12 cellular contexts compared by ENCODE assay signal in genomic region chr21:35046223-35046690, GRCh38. TPM values are rescaled to one million over a fixed set of nuclear protein-coding genes. Genes with fewer than 3 reads are reported as not detected.
DNase-seq lines count a peak whose midpoint lies in the region; ATAC-seq, FAIRE-seq and TF ChIP-seq lines count a peak whose summit lies in the region.
"Had no signal": no experiment of that assay in that cellular context is flagged by ENCODE, and none has a peak within 500 bp of the region (broad histone marks: within the 10 kb centered on the region; RNA-seq: fewer than 3 reads in every experiment).

No MANE protein-coding gene starts in this region.

- H3K4me1 ChIP-seq in SK-N-SH (ENCODE audit: control insufficient read depth in 1 of 2, insufficient read depth in 2 of 2, low read depth in 1 of 2, low read length in 1 of 2) (peaks cover 25 to 31% of the 10 kb centered on the region in 2 experiments), OCI-LY7 (ENCODE audit: insufficient read depth, low read length, poor library complexity, severe bottlenecking) (peaks cover 77% of the 10 kb centered on the region), skeletal muscle satellite cell (ENCODE audit: control insufficient read depth, insufficient read depth, low read length) (peaks cover 48% of the 10 kb centered on the region)

- H3K9me3 Mint-ChIP-seq in central memory CD8-positive, alpha-beta T cell = no peaks in the 10 kb centered on the region

- H4K20me1 ChIP-seq in SK-N-SH (ENCODE audit: insufficient read depth) (no peaks in the 10 kb centered on the region), OCI-LY7 (ENCODE audit: insufficient read depth, low read length) (0 out of 2 replicates have a peak, but pooled peaks cover 16% of the 10 kb centered on the region)

- H3F3A ChIP-seq in SK-N-SH (replicated peaks; ENCODE audit: insufficient read depth) = peaks cover 36% of the 10 kb centered on the region

- TF ChIP-seq EP300 in SK-N-SH (IDR thresholded peaks at IDR 0.05; ENCODE audit: borderline replicate concordance in 1 of 2, low read depth in 1 of 2, low read length in 1 of 2) = no peak

- H3K79me2 ChIP-seq in SK-N-SH (ENCODE audit: insufficient read depth) (peaks cover 29% of the 10 kb centered on the region; the same call in 1 of the 2 replicates), OCI-LY7 (ENCODE audit: insufficient read depth, low read depth, low read length) (peaks cover 85% of the 10 kb centered on the region)

- no peaks in the 10 kb centered on the region for H3K27me3 Mint-ChIP-seq in central memory CD8-positive, alpha-beta T cell
- H3K27me3 Mint-ChIP-seq: brain had no signal

- H3K4me3 Mint-ChIP-seq in central memory CD8-positive, alpha-beta T cell = peak overlapping the region; percentile 89

- POLR2A ChIA-PET in SK-N-SH (lab: Yijun Ruan, JAX) = no interaction called here
- POLR2A ChIA-PET in OCI-LY7 (lab: Charles Lee) = interaction anchor here (1.0 to 1.2 kb wide), 2 partner anchors 10 to 15 kb away, joined by 3 to 4 read pairs; no protein-coding TSS in a partner anchor

- H3K9me2 ChIP-seq in SK-N-SH (no peaks in the 10 kb centered on the region), OCI-LY7 (ENCODE audit: insufficient read depth, low read length) (no peaks in the 10 kb centered on the region)

- H2AFZ ChIP-seq in SK-N-SH (ENCODE audit: low read depth) (no peak overlapping the region; the same call in 1 of the 2 replicates), OCI-LY7 (ENCODE audit: low read length) (no peak overlapping the region)

- H3K27ac ChIP-seq in SK-N-SH (ENCODE audit: low read depth in 2 of 2, low read length in 1 of 2) = peak overlapping the region; percentile 76 to 89; a peak in 3 of 4 replicates
- peak overlapping the region; percentile 87 for H3K27ac ChIP-seq in OCI-LY7 (ENCODE audit: low read depth, low read length, poor library complexity, severe bottlenecking)

- H3K9ac ChIP-seq in SK-N-SH = peak overlapping the region; percentile 59; the same call in 1 of the 2 replicates
- H3K9ac ChIP-seq in skeletal muscle satellite cell (ENCODE audit: low read depth, low read length) = peak overlapping the region; percentile 90

- no peaks in the 10 kb centered on the region for H3K27me3 ChIP-seq in SK-N-SH (ENCODE audit: insufficient read depth)
- H3K27me3 ChIP-seq in skeletal muscle satellite cell (ENCODE audit: control insufficient read depth, insufficient read depth, low read length) = no peaks in the 10 kb centered on the region

- peak overlapping the region; percentile 98 for H3K27ac Mint-ChIP-seq in central memory CD8-positive, alpha-beta T cell (ENCODE audit: low read depth)

- peak overlapping the region; percentile 79 for H3K4me2 ChIP-seq in SK-N-SH
- peak overlapping the region; percentile 99 for H3K4me2 ChIP-seq in OCI-LY7 (ENCODE audit: low read length)
- H3K4me2 ChIP-seq in skeletal muscle satellite cell (ENCODE audit: low read length) = peak overlapping the region; percentile 85

- no peak for ATAC-seq in SK-N-SH treated with all-trans-retinoic acid at 6 μM for 48 hours
- no peak for ATAC-seq in central memory CD8-positive, alpha-beta T cell (replicated peaks; ENCODE audit: extremely low read depth, poor library complexity, severe bottlenecking)
- ATAC-seq: heart right ventricle had no signal

- H3K36me3 ChIP-seq in SK-N-SH (replicated peaks in 1 of 2; ENCODE audit: control insufficient read depth in 1 of 2, insufficient read depth in 2 of 2, low read length in 1 of 2) (no peaks in the 10 kb centered on the region), OCI-LY7 (ENCODE audit: insufficient read depth, low read length) (peaks cover 48% of the 10 kb centered on the region), skeletal muscle satellite cell (ENCODE audit: insufficient read depth, low read length) (peaks cover 6% of the 10 kb centered on the region)
- H3K36me3 ChIP-seq: heart right ventricle had no signal

- BruUV-seq in OCI-LY7 (replicated peaks; lab: Mats Ljungman, UMichigan) = no TSS peak

- DNase-seq in SK-N-SH (no peak), OCI-LY7 (ENCODE audit: low spot score) (no peak), HTR-8/SVneo (ENCODE audit: insufficient read length, low spot score) (no peak), DMS 273 (lab: John Stamatoyannopoulos, UW; ENCODE audit: unreplicated experiment) (no peak), GM03348 (ENCODE audit: low spot score) (no peak)
- no peak for DNase-seq in central memory CD8-positive, alpha-beta T cell (ENCODE audit: low spot score in 2 of 2)
- DNase-seq: occipital lobe, SW 1271 had no signal

- TF ChIP-seq CTCF in SK-N-SH (IDR thresholded peaks at IDR 0.05) (no peak), OCI-LY7 (conservative IDR thresholded peaks at IDR 0.05; ENCODE audit: low read length) (no peak)

- CTCF ChIA-PET in SK-N-SH (lab: Yijun Ruan, JAX) = interaction anchor here (0.5 kb wide), 1 partner anchor 9 kb away, joined by 4 read pairs; no protein-coding TSS in a partner anchor
- CTCF ChIA-PET in OCI-LY7 (lab: Charles Lee; ENCODE audit: unreplicated experiment) = no interaction called here

- H3K4me1 Mint-ChIP-seq in central memory CD8-positive, alpha-beta T cell = peaks cover 89% of the 10 kb centered on the region

- WGBS in SK-N-SH (ENCODE audit: low lambda C conversion rate) = 94% methylated on average over 8 of the region's 8 CpGs

- H3K36me3 Mint-ChIP-seq in central memory CD8-positive, alpha-beta T cell (ENCODE audit: insufficient read depth) = peaks cover 43% of the 10 kb centered on the region
- H3K36me3 Mint-ChIP-seq: brain had no signal

- no peak for TF ChIP-seq RAD21 in SK-N-SH (IDR thresholded peaks at IDR 0.05; ENCODE audit: low read length)

- H3K9me3 ChIP-seq in SK-N-SH (no peaks in the 10 kb centered on the region), OCI-LY7 (ENCODE audit: low read length) (0 out of 2 replicates have a peak, but pooled peaks cover 6% of the 10 kb centered on the region), skeletal muscle satellite cell (replicated peaks; ENCODE audit: low read length) (no peaks in the 10 kb centered on the region)
- H3K9me3 ChIP-seq: heart right ventricle had no signal

- intact Hi-C loops in OCI-LY7 (cut with micrococcal nuclease; ENCODE audit: unreplicated experiment) = loop anchor here (5.0 to 10.0 kb wide), 2 partner anchors 161 to 889 kb away; no protein-coding TSS in a partner anchor

- H3K4me3 ChIP-seq in SK-N-SH (ENCODE audit: low read depth in 2 of 2, low read length in 1 of 2) = no peak overlapping the region
- H3K4me3 ChIP-seq in OCI-LY7 (ENCODE audit: low read depth, low read length, poor library complexity, severe bottlenecking) = peak overlapping the region; percentile 73
- H3K4me3 ChIP-seq in skeletal muscle satellite cell (ENCODE audit: low read length) = peak overlapping the region; percentile 77

- no peak for FAIRE-seq in HTR-8/SVneo (lab: Jason Lieb, UNC)

TF ChIP-seq in SK-N-SH, 30 proteins besides CTCF, POLR2A, EP300 and RAD21:
- TF ChIP-seq, protein P1, sequence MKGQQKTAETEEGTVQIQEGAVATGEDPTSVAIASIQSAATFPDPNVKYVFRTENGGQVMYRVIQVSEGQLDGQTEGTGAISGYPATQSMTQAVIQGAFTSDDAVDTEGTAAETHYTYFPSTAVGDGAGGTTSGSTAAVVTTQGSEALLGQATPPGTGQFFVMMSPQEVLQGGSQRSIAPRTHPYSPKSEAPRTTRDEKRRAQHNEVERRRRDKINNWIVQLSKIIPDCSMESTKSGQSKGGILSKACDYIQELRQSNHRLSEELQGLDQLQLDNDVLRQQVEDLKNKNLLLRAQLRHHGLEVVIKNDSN (IDR thresholded peaks at IDR 0.05; ENCODE audit: borderline replicate concordance, low read depth) = no peak
- TF ChIP-seq, protein P2, sequence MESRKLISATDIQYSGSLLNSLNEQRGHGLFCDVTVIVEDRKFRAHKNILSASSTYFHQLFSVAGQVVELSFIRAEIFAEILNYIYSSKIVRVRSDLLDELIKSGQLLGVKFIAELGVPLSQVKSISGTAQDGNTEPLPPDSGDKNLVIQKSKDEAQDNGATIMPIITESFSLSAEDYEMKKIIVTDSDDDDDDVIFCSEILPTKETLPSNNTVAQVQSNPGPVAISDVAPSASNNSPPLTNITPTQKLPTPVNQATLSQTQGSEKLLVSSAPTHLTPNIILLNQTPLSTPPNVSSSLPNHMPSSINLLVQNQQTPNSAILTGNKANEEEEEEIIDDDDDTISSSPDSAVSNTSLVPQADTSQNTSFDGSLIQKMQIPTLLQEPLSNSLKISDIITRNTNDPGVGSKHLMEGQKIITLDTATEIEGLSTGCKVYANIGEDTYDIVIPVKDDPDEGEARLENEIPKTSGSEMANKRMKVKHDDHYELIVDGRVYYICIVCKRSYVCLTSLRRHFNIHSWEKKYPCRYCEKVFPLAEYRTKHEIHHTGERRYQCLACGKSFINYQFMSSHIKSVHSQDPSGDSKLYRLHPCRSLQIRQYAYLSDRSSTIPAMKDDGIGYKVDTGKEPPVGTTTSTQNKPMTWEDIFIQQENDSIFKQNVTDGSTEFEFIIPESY (IDR thresholded peaks at IDR 0.05; ENCODE audit: borderline replicate concordance, low read depth) = no peak

TF ChIP-seq in SK-N-SH treated with all-trans-retinoic acid at 6 μM for 48 hours, 23 proteins besides CTCF, POLR2A, EP300 and RAD21 (continues in another document):
- TF ChIP-seq PPARA (CRISPR knock-in tag; IDR thresholded peaks at IDR 0.05; ENCODE audit: borderline replicate concordance) (no peak), ZFP3 (CRISPR knock-in tag; IDR thresholded peaks at IDR 0.05) (no peak), CSRNP3 (CRISPR knock-in tag; IDR thresholded peaks at IDR 0.05) (no peak), ZC3H10 (CRISPR knock-in tag; IDR thresholded peaks at IDR 0.05) (no peak), ZNF70 (CRISPR knock-in tag; IDR thresholded peaks at IDR 0.05) (no peak)

RNA-seq across cellular contexts. Expression of gene RUNX1, which starts 2.8 kb away (rescaled TPM):
- 9.9 and 17.1 TPM in 2 replicates for polyA plus RNA-seq in SK-N-SH (2012; rRNA removed)
- polyA plus RNA-seq in SK-N-SH (2012; cell fraction: cytosol; rRNA removed) = 12.9 and 16.2 TPM in 2 replicates
- 33.4 and 39.7 TPM in 2 replicates for polyA plus RNA-seq in SK-N-SH (2012; cell fraction: nucleus; rRNA removed)
- total RNA-seq in OCI-LY7 (2014; rRNA removed; shearing (Covaris generic)) = 22.3 and 30.5 TPM in 2 replicates
- total RNA-seq in OCI-LY7 (2022) = 40.8 and 44.6 TPM in 2 replicates
- 17.5 and 23.2 TPM in 2 replicates for total RNA-seq in skeletal muscle satellite cell (2012; rRNA removed)

Comparison
In these comparisons a context has a peak if more than half of its experiments do, and no peak if none do; other contexts are left out.
1. H3K4me3 ChIP-seq: peak in OCI-LY7 (single experiment) and skeletal muscle satellite cell (single experiment); none in SK-N-SH (0 of 2).
2. Peak in every context shown above with its lines, with median percentiles within 50 percentile points of each other: H3K4me2 ChIP-seq.